Comparison of ENCODE assay signal across 1 cellular context in the genomic region with DNA sequence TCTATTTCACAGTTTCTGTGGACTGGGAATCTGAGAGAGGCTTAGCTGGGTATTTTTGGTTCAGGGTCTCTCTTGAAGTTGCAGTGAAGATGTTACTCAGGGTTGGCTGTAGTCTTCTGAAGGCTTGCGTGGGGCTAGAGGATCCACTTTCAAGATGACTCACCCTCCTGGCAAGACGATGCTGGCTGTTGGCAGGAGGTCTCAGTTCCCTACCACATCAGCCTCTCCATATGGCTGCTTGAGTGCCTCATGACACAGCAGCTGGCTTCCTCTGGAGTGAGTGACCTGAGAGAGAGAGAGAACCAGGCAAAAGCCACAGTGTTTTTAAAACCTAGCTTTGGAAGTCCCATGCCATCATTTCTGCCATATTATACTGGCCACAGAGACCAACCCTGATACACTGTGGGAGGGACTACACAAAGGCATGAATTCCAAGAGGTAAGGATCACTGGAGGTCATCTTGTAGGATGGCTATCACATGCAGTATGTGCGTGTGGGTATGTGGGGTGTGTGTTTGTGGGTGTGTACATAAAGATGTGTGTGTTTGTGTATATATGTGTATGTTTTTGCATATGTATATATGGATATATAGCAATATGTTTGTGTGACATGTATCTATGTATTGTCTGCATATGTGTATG.
TF ChIP-seq lines count a peak whose summit lies in the region.

No MANE protein-coding gene starts in this region.

TF ChIP-seq in WTC11, 78 proteins besides CTCF, POLR2A, EP300 and RAD21 (continued from another document):
- no peak for TF ChIP-seq TEAD1 (CRISPR knock-in tag; IDR thresholded peaks at IDR 0.05)
- no peak for TF ChIP-seq ZNF219 (CRISPR knock-in tag; IDR thresholded peaks at IDR 0.05; ENCODE audit: borderline replicate concordance)
- TF ChIP-seq NR2C2 (CRISPR knock-in tag; IDR thresholded peaks at IDR 0.05), result no peak
